In the genomic region with DNA sequence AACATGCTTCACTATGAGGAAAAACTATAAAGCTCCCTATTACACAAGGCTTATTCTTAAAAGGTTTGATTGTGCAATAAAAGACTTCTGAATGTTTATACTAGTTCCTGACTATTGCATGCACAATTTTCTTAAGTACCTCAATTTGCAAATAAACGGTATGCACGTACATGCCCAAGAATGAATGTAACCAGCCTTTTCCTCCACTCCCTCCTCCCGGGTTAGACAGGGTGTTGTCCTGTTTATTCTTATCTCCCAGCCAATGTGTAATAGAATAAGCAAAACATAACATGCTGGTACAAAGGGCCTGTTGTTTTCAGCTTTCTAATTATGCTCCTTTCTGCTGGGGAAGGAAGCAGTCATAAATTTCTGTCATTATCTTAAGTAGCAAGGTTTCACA, we compare ENCODE assay signal across 1 cellular context.
TF ChIP-seq lines count a peak whose summit lies in the region.

No MANE protein-coding gene starts in this region.

TF ChIP-seq in GM12878, 131 proteins besides CTCF, POLR2A, EP300 and RAD21 (continued from another document):
- TF ChIP-seq, protein P1, sequence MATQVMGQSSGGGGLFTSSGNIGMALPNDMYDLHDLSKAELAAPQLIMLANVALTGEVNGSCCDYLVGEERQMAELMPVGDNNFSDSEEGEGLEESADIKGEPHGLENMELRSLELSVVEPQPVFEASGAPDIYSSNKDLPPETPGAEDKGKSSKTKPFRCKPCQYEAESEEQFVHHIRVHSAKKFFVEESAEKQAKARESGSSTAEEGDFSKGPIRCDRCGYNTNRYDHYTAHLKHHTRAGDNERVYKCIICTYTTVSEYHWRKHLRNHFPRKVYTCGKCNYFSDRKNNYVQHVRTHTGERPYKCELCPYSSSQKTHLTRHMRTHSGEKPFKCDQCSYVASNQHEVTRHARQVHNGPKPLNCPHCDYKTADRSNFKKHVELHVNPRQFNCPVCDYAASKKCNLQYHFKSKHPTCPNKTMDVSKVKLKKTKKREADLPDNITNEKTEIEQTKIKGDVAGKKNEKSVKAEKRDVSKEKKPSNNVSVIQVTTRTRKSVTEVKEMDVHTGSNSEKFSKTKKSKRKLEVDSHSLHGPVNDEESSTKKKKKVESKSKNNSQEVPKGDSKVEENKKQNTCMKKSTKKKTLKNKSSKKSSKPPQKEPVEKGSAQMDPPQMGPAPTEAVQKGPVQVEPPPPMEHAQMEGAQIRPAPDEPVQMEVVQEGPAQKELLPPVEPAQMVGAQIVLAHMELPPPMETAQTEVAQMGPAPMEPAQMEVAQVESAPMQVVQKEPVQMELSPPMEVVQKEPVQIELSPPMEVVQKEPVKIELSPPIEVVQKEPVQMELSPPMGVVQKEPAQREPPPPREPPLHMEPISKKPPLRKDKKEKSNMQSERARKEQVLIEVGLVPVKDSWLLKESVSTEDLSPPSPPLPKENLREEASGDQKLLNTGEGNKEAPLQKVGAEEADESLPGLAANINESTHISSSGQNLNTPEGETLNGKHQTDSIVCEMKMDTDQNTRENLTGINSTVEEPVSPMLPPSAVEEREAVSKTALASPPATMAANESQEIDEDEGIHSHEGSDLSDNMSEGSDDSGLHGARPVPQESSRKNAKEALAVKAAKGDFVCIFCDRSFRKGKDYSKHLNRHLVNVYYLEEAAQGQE (IDR thresholded peaks at IDR 0.05; ENCODE audit: low read depth, low read length), result no peak
- TF ChIP-seq, protein P2, sequence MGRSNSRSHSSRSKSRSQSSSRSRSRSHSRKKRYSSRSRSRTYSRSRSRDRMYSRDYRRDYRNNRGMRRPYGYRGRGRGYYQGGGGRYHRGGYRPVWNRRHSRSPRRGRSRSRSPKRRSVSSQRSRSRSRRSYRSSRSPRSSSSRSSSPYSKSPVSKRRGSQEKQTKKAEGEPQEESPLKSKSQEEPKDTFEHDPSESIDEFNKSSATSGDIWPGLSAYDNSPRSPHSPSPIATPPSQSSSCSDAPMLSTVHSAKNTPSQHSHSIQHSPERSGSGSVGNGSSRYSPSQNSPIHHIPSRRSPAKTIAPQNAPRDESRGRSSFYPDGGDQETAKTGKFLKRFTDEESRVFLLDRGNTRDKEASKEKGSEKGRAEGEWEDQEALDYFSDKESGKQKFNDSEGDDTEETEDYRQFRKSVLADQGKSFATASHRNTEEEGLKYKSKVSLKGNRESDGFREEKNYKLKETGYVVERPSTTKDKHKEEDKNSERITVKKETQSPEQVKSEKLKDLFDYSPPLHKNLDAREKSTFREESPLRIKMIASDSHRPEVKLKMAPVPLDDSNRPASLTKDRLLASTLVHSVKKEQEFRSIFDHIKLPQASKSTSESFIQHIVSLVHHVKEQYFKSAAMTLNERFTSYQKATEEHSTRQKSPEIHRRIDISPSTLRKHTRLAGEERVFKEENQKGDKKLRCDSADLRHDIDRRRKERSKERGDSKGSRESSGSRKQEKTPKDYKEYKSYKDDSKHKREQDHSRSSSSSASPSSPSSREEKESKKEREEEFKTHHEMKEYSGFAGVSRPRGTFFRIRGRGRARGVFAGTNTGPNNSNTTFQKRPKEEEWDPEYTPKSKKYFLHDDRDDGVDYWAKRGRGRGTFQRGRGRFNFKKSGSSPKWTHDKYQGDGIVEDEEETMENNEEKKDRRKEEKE (IDR thresholded peaks at IDR 0.05), result no peak
- TF ChIP-seq, protein P3, sequence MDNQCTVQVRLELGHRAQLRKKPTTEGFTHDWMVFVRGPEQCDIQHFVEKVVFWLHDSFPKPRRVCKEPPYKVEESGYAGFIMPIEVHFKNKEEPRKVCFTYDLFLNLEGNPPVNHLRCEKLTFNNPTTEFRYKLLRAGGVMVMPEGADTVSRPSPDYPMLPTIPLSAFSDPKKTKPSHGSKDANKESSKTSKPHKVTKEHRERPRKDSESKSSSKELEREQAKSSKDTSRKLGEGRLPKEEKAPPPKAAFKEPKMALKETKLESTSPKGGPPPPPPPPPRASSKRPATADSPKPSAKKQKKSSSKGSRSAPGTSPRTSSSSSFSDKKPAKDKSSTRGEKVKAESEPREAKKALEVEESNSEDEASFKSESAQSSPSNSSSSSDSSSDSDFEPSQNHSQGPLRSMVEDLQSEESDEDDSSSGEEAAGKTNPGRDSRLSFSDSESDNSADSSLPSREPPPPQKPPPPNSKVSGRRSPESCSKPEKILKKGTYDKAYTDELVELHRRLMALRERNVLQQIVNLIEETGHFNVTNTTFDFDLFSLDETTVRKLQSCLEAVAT (IDR thresholded peaks at IDR 0.05), result 0 out of 2 replicates have a peak, but pooled peaks have one; percentile 21
- TF ChIP-seq MTA2 (IDR thresholded peaks at IDR 0.05; ENCODE audit: low read depth), result peak; percentile 17; the same call in 1 of the 2 replicates
- no peak for TF ChIP-seq BMI1 (IDR thresholded peaks at IDR 0.05; ENCODE audit: borderline replicate concordance)
- TF ChIP-seq, protein P4, sequence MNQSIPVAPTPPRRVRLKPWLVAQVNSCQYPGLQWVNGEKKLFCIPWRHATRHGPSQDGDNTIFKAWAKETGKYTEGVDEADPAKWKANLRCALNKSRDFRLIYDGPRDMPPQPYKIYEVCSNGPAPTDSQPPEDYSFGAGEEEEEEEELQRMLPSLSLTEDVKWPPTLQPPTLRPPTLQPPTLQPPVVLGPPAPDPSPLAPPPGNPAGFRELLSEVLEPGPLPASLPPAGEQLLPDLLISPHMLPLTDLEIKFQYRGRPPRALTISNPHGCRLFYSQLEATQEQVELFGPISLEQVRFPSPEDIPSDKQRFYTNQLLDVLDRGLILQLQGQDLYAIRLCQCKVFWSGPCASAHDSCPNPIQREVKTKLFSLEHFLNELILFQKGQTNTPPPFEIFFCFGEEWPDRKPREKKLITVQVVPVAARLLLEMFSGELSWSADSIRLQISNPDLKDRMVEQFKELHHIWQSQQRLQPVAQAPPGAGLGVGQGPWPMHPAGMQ (IDR thresholded peaks at IDR 0.05; ENCODE audit: borderline replicate concordance), result no peak
